ENCODE assay signal across 9 cellular contexts in genomic region chr22:44752285-44753188, GRCh38. TPM values are rescaled to one million over a fixed set of nuclear protein-coding genes. Genes with fewer than 3 reads are reported as not detected.
DNase-seq lines count a peak whose midpoint lies in the region; ATAC-seq and TF ChIP-seq lines count a peak whose summit lies in the region.
"Had no signal": no experiment of that assay in that cellular context is flagged by ENCODE, and none has a peak within 500 bp of the region (broad histone marks: within the 10 kb centered on the region; RNA-seq: fewer than 3 reads in every experiment).

TSS of gene ARHGAP8 (plus strand) at chr22:44752575. CDS start at chr22:44786528, 33,953 bp downstream.

- peaks cover 2% of the 10 kb centered on the region for H3K9me3 Mint-ChIP-seq in activated CD4-positive, alpha-beta T cell treated with anti-CD3 and anti-CD28 coated beads for 36 hours (ENCODE audit: low read depth)
- H3K9me3 Mint-ChIP-seq in activated CD8-positive, alpha-beta T cell treated with anti-CD3 and anti-CD28 coated beads for 36 hours = no peaks in the 10 kb centered on the region
- no peaks in the 10 kb centered on the region for H3K9me3 Mint-ChIP-seq in stimulated activated naive CD8-positive, alpha-beta T cell treated with anti-CD3 and anti-CD28 coated beads, Interleukin-15, Interleukin-2, amounts not matched to agents 100 ng/mL and 50 ng/mL, for 24 hours

- in situ Hi-C loops in GM13976 (cut with MboI; ENCODE audit: low sequenced_read_pairs, unreplicated experiment) = no loop called here
- in situ Hi-C loops in ACHN (cut with HindIII; ENCODE audit: low pct_ligation_motif_present, low pct_unique_long_range_greater_than_20kb, low sequenced_read_pairs) = no loop called here

- POLR2A ChIA-PET in activated CD4-positive, alpha-beta T cell treated with anti-CD3 and anti-CD28 coated beads for 36 hours (lab: Charles Lee) = no interaction called here
- POLR2A ChIA-PET in activated CD8-positive, alpha-beta T cell treated with anti-CD3 and anti-CD28 coated beads for 36 hours (lab: Charles Lee) = no interaction called here

- TF ChIP-seq CTCF in activated CD8-positive, alpha-beta T cell treated with anti-CD3 and anti-CD28 coated beads for 36 hours (IDR thresholded peaks at IDR 0.05) = no peak
- TF ChIP-seq CTCF in GM13976 (IDR thresholded peaks at IDR 0.05; ENCODE audit: borderline replicate concordance, control extremely low read depth, extremely low read depth, insufficient read depth, missing control alignments) = no peak

- no peaks in the 10 kb centered on the region for H3K36me3 ChIP-seq in iPS-20b (ENCODE audit: insufficient read depth, low read depth, low read length)

- H3K27me3 ChIP-seq in iPS-20b (ENCODE audit: insufficient read depth, low read length) = peaks cover 31% of the 10 kb centered on the region

- H3K27me3 Mint-ChIP-seq in activated CD4-positive, alpha-beta T cell treated with anti-CD3 and anti-CD28 coated beads for 36 hours = peaks cover 41% of the 10 kb centered on the region
- H3K27me3 Mint-ChIP-seq in activated CD8-positive, alpha-beta T cell treated with anti-CD3 and anti-CD28 coated beads for 36 hours = peaks cover 34% of the 10 kb centered on the region
- peaks cover 44% of the 10 kb centered on the region for H3K27me3 Mint-ChIP-seq in stimulated activated naive CD8-positive, alpha-beta T cell treated with anti-CD3 and anti-CD28 coated beads, Interleukin-15, Interleukin-2, amounts not matched to agents 100 ng/mL and 50 ng/mL, for 24 hours

- H3K4me3 ChIP-seq in iPS-20b (ENCODE audit: low read length) = peak within 1 kb of the TSS; percentile 82

- ATAC-seq in activated CD4-positive, alpha-beta T cell treated with anti-CD3 and anti-CD28 coated beads for 36 hours = peak; percentile 74
- ATAC-seq in activated CD8-positive, alpha-beta T cell treated with anti-CD3 and anti-CD28 coated beads for 36 hours = peak; percentile 75
- ATAC-seq in activated CD4-positive, CD25-positive, alpha-beta regulatory T cell treated with anti-CD3 and anti-CD28 coated beads, Interleukin-2, amount 50 U/mL, for 24 hours = no peak

- H3K36me3 Mint-ChIP-seq in activated CD4-positive, alpha-beta T cell treated with anti-CD3 and anti-CD28 coated beads for 36 hours (ENCODE audit: low read depth) = no peaks in the 10 kb centered on the region
- H3K36me3 Mint-ChIP-seq in activated CD8-positive, alpha-beta T cell treated with anti-CD3 and anti-CD28 coated beads for 36 hours (ENCODE audit: low read depth) = no peaks in the 10 kb centered on the region
- no peaks in the 10 kb centered on the region for H3K36me3 Mint-ChIP-seq in stimulated activated naive CD8-positive, alpha-beta T cell treated with anti-CD3 and anti-CD28 coated beads, Interleukin-15, Interleukin-2, amounts not matched to agents 100 ng/mL and 50 ng/mL, for 24 hours (ENCODE audit: low read depth)

- no peak within 1 kb of the TSS for H3K27ac ChIP-seq in iPS-20b (ENCODE audit: low read length)

- H3K4me1 ChIP-seq in iPS-20b (ENCODE audit: insufficient read depth, low read length) = peaks cover 21% of the 10 kb centered on the region

- H3K4me1 Mint-ChIP-seq in activated CD4-positive, alpha-beta T cell treated with anti-CD3 and anti-CD28 coated beads for 36 hours = peaks cover 3% of the 10 kb centered on the region
- peaks cover 5% of the 10 kb centered on the region for H3K4me1 Mint-ChIP-seq in activated CD8-positive, alpha-beta T cell treated with anti-CD3 and anti-CD28 coated beads for 36 hours (ENCODE audit: low read depth)
- peaks cover 6% of the 10 kb centered on the region for H3K4me1 Mint-ChIP-seq in stimulated activated naive CD8-positive, alpha-beta T cell treated with anti-CD3 and anti-CD28 coated beads, Interleukin-15, Interleukin-2, amounts not matched to agents 100 ng/mL and 50 ng/mL, for 24 hours (ENCODE audit: low read depth)

- peak within 1 kb of the TSS; percentile 69; the same call in 1 of the 2 replicates for H3K9ac ChIP-seq in iPS-20b (ENCODE audit: low read depth, low read length)

- intact Hi-C loops in activated CD4-positive, alpha-beta T cell treated with anti-CD3 and anti-CD28 coated beads for 36 hours (cut with DNase I, micrococcal nuclease) = loop anchor here in 1 of 2 experiments (1.0 kb wide), 1 partner anchor 50 kb away; the partner anchor contains the start of gene PRR5
- intact Hi-C loops in activated CD8-positive, alpha-beta T cell treated with anti-CD3 and anti-CD28 coated beads for 36 hours (cut with micrococcal nuclease) = no loop called here

- H3K4me3 Mint-ChIP-seq in activated CD4-positive, alpha-beta T cell treated with anti-CD3 and anti-CD28 coated beads for 36 hours = peak within 1 kb of the TSS; percentile 67
- peak within 1 kb of the TSS; percentile 62 for H3K4me3 Mint-ChIP-seq in activated CD8-positive, alpha-beta T cell treated with anti-CD3 and anti-CD28 coated beads for 36 hours
- H3K4me3 Mint-ChIP-seq in stimulated activated naive CD8-positive, alpha-beta T cell treated with anti-CD3 and anti-CD28 coated beads, Interleukin-15, Interleukin-2, amounts not matched to agents 100 ng/mL and 50 ng/mL, for 24 hours = peak within 1 kb of the TSS; percentile 56

- peak; percentile 55 for DNase-seq in activated CD4-positive, alpha-beta T cell treated with anti-CD3 and anti-CD28 coated beads for 36 hours
- DNase-seq in activated CD4-positive, alpha-beta T cell treated with anti-CD3 and anti-CD28 coated beads for 4 hours = no peak
- DNase-seq in activated CD8-positive, alpha-beta T cell treated with anti-CD3 and anti-CD28 coated beads for 36 hours = peak; percentile 27
- DNase-seq in GM13976 (ENCODE audit: low spot score) = no peak
- no peak for DNase-seq in ACHN

- H3K27ac Mint-ChIP-seq in activated CD4-positive, alpha-beta T cell treated with anti-CD3 and anti-CD28 coated beads for 36 hours = no peak within 1 kb of the TSS
- H3K27ac Mint-ChIP-seq in activated CD8-positive, alpha-beta T cell treated with anti-CD3 and anti-CD28 coated beads for 36 hours = no peak within 1 kb of the TSS
- no peak within 1 kb of the TSS for H3K27ac Mint-ChIP-seq in stimulated activated naive CD8-positive, alpha-beta T cell treated with anti-CD3 and anti-CD28 coated beads, Interleukin-15, Interleukin-2, amounts not matched to agents 100 ng/mL and 50 ng/mL, for 24 hours

- CTCF ChIA-PET in activated CD4-positive, alpha-beta T cell treated with anti-CD3 and anti-CD28 coated beads for 36 hours (lab: Charles Lee) = no interaction called here
- CTCF ChIA-PET in activated CD8-positive, alpha-beta T cell treated with anti-CD3 and anti-CD28 coated beads for 36 hours (lab: Charles Lee) = interaction anchor here (1.3 kb wide), 1 partner anchor 17 kb away, joined by 7 read pairs; no protein-coding TSS in a partner anchor

- no peaks in the 10 kb centered on the region; the same call in 1 of the 2 replicates for H3K9me3 ChIP-seq in iPS-20b (ENCODE audit: insufficient read depth, low read depth, low read length)

RNA-seq across cellular contexts. Expression of gene ARHGAP8, which starts in this region (rescaled TPM):
- 1 to 10 TPM; 3.3 to 3.4 TPM for total RNA-seq in activated CD4-positive, alpha-beta T cell treated with anti-CD3 and anti-CD28 coated beads for 36 hours
- total RNA-seq in activated CD8-positive, alpha-beta T cell treated with anti-CD3 and anti-CD28 coated beads for 36 hours = 1 to 10 TPM; 2.1 to 3.2 TPM
- total RNA-seq: dermis microvascular lymphatic vessel endothelial cell had no signal

Comparison
In these comparisons a context has a peak if more than half of its experiments do, and no peak if none do; other contexts are left out.
1. DNase-seq: peak in activated CD4-positive, alpha-beta T cell treated with anti-CD3 and anti-CD28 coated beads for 36 hours (single experiment) and activated CD8-positive, alpha-beta T cell treated with anti-CD3 and anti-CD28 coated beads for 36 hours (single experiment); none in activated CD4-positive, alpha-beta T cell treated with anti-CD3 and anti-CD28 coated beads for 4 hours (0 of 2), GM13976 (single experiment) and ACHN (single experiment).
2. ATAC-seq: peak in activated CD4-positive, alpha-beta T cell treated with anti-CD3 and anti-CD28 coated beads for 36 hours (single experiment) and activated CD8-positive, alpha-beta T cell treated with anti-CD3 and anti-CD28 coated beads for 36 hours (single experiment); none in activated CD4-positive, CD25-positive, alpha-beta regulatory T cell treated with anti-CD3 and anti-CD28 coated beads, Interleukin-2, amount 50 U/mL, for 24 hours (0 of 2).
3. Peak in every context shown above with its lines, with median percentiles within 50 percentile points of each other: H3K4me3 Mint-ChIP-seq.